In the genomic region with DNA sequence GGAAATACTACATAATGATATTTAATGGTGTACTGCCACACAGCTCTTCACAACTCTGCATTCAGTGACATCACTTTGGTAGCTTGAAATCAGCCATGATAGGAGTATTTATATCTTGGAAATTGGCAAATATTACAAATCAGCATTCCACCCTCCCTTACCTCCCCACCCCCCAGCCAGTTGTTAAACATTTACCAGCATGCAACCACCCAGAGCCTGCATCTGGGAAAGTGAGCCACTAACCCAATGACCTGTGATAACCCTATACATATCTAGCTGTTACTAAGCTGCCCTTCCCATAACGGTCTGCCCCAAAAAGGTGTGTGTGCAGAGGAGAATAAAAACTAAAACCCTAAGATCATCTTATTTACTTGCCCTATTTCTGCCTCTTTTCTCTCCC, we compare ENCODE assay signal across 3 cellular contexts.
TF ChIP-seq lines count a peak whose summit lies in the region.

No MANE protein-coding gene starts in this region.

TF ChIP-seq in liver, 16 proteins besides CTCF, POLR2A, EP300 and RAD21:
- TF ChIP-seq, protein P1, sequence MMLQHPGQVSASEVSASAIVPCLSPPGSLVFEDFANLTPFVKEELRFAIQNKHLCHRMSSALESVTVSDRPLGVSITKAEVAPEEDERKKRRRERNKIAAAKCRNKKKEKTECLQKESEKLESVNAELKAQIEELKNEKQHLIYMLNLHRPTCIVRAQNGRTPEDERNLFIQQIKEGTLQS (IDR thresholded peaks at IDR 0.05) = no peak
- TF ChIP-seq JUND (IDR thresholded peaks at IDR 0.05) (no peak), SP1 (IDR thresholded peaks at IDR 0.05) (peak; percentile 50), GABPA (IDR thresholded peaks at IDR 0.05 in 1 of 2, conservative IDR thresholded peaks at IDR 0.05 in 1 of 2) (no peak), FOXA2 (IDR thresholded peaks at IDR 0.05) (no peak), RXRA (IDR thresholded peaks at IDR 0.05) (peak; percentile 60 to 61), HNF4A (conservative IDR thresholded peaks at IDR 0.05) (peak in 1 of 2 donors; percentile 7), FOXA1 (IDR thresholded peaks at IDR 0.05) (no peak), YY1 (IDR thresholded peaks at IDR 0.05) (no peak), HNF4G (IDR thresholded peaks at IDR 0.05) (no peak)
- TF ChIP-seq, protein P2, sequence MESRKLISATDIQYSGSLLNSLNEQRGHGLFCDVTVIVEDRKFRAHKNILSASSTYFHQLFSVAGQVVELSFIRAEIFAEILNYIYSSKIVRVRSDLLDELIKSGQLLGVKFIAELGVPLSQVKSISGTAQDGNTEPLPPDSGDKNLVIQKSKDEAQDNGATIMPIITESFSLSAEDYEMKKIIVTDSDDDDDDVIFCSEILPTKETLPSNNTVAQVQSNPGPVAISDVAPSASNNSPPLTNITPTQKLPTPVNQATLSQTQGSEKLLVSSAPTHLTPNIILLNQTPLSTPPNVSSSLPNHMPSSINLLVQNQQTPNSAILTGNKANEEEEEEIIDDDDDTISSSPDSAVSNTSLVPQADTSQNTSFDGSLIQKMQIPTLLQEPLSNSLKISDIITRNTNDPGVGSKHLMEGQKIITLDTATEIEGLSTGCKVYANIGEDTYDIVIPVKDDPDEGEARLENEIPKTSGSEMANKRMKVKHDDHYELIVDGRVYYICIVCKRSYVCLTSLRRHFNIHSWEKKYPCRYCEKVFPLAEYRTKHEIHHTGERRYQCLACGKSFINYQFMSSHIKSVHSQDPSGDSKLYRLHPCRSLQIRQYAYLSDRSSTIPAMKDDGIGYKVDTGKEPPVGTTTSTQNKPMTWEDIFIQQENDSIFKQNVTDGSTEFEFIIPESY (IDR thresholded peaks at IDR 0.05) = no peak
- TF ChIP-seq, protein P3, sequence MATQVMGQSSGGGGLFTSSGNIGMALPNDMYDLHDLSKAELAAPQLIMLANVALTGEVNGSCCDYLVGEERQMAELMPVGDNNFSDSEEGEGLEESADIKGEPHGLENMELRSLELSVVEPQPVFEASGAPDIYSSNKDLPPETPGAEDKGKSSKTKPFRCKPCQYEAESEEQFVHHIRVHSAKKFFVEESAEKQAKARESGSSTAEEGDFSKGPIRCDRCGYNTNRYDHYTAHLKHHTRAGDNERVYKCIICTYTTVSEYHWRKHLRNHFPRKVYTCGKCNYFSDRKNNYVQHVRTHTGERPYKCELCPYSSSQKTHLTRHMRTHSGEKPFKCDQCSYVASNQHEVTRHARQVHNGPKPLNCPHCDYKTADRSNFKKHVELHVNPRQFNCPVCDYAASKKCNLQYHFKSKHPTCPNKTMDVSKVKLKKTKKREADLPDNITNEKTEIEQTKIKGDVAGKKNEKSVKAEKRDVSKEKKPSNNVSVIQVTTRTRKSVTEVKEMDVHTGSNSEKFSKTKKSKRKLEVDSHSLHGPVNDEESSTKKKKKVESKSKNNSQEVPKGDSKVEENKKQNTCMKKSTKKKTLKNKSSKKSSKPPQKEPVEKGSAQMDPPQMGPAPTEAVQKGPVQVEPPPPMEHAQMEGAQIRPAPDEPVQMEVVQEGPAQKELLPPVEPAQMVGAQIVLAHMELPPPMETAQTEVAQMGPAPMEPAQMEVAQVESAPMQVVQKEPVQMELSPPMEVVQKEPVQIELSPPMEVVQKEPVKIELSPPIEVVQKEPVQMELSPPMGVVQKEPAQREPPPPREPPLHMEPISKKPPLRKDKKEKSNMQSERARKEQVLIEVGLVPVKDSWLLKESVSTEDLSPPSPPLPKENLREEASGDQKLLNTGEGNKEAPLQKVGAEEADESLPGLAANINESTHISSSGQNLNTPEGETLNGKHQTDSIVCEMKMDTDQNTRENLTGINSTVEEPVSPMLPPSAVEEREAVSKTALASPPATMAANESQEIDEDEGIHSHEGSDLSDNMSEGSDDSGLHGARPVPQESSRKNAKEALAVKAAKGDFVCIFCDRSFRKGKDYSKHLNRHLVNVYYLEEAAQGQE (IDR thresholded peaks at IDR 0.05) = peak; percentile 25

TF ChIP-seq in HepG2, 621 proteins besides CTCF, POLR2A, EP300 and RAD21 (continued from another document):
- TF ChIP-seq, protein P4, sequence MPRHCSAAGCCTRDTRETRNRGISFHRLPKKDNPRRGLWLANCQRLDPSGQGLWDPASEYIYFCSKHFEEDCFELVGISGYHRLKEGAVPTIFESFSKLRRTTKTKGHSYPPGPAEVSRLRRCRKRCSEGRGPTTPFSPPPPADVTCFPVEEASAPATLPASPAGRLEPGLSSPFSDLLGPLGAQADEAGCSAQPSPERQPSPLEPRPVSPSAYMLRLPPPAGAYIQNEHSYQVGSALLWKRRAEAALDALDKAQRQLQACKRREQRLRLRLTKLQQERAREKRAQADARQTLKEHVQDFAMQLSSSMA (CRISPR knock-in tag; IDR thresholded peaks at IDR 0.05) = no peak
- TF ChIP-seq EED (CRISPR knock-in tag; IDR thresholded peaks at IDR 0.05) (no peak), SOX6 (IDR thresholded peaks at IDR 0.05) (no peak), SOX6 (CRISPR knock-in tag; IDR thresholded peaks at IDR 0.05) (no peak), ZNF614 (CRISPR knock-in tag; IDR thresholded peaks at IDR 0.05; ENCODE audit: borderline replicate concordance) (no peak), CBX5 (CRISPR knock-in tag; IDR thresholded peaks at IDR 0.05; ENCODE audit: borderline replicate concordance) (no peak), KDM2A (CRISPR knock-in tag; IDR thresholded peaks at IDR 0.05; ENCODE audit: borderline replicate concordance, low read depth) (no peak)
TF ChIP-seq in HepG2: peak in this region for 0.

TF ChIP-seq in HEK293T, 16 proteins besides CTCF, POLR2A, EP300 and RAD21 (continued from another document):
- TF ChIP-seq FOXA1 (IDR thresholded peaks at IDR 0.05) (no peak), TARDBP (IDR thresholded peaks at IDR 0.05) (no peak), NFRKB (IDR thresholded peaks at IDR 0.05) (no peak), BHLHE40 (IDR thresholded peaks at IDR 0.05; ENCODE audit: borderline replicate concordance) (no peak), FOXM1 (IDR thresholded peaks at IDR 0.05; ENCODE audit: borderline replicate concordance) (no peak), ZNF384 (IDR thresholded peaks at IDR 0.05) (no peak), L3MBTL2 (conservative IDR thresholded peaks at IDR 0.05) (no peak), HDGF (IDR thresholded peaks at IDR 0.05; ENCODE audit: borderline replicate concordance) (no peak), ELF4 (IDR thresholded peaks at IDR 0.05) (no peak)
